In genomic region chr3:196444495-196444894, GRCh38 we compare ENCODE assay signal across 1 cellular context.
A peak's percentile ranks its signal among the peaks of the same experiment; 100 is the strongest.
TF ChIP-seq lines count a peak whose summit lies in the region.

No MANE protein-coding gene starts in this region.

TF ChIP-seq in K562, 482 proteins besides CTCF, POLR2A, EP300 and RAD21 (continued from another document and continues in another):
- no peak for TF ChIP-seq ELK1 (CRISPR knock-in tag; IDR thresholded peaks at IDR 0.05)
- peak; percentile 93 for TF ChIP-seq HBP1 (CRISPR knock-in tag; IDR thresholded peaks at IDR 0.05)
- peak; percentile 94 for TF ChIP-seq PCBP2 (IDR thresholded peaks at IDR 0.05; ENCODE audit: low read depth, low read length, poor library complexity, severe bottlenecking)
- no peak for TF ChIP-seq RFX5 (IDR thresholded peaks at IDR 0.05; ENCODE audit: low read depth, low read length)
- peak; percentile 76 for TF ChIP-seq ZNF512 (tag; IDR thresholded peaks at IDR 0.05)
- peak; percentile 64; the same call in 1 of the 2 replicates for TF ChIP-seq ZNF592 (IDR thresholded peaks at IDR 0.05)
- no peak for TF ChIP-seq ZSCAN29 (IDR thresholded peaks at IDR 0.05)
- TF ChIP-seq NRF1 (conservative IDR thresholded peaks at IDR 0.05 in 1 of 2, IDR thresholded peaks at IDR 0.05 in 1 of 2): no peak
- no peak for TF ChIP-seq ZBTB49 (CRISPR knock-in tag; IDR thresholded peaks at IDR 0.05; ENCODE audit: borderline replicate concordance)
- no peak for TF ChIP-seq ZFP1 (CRISPR knock-in tag; IDR thresholded peaks at IDR 0.05)
- peak; percentile 78 for TF ChIP-seq PTTG1 (tag; IDR thresholded peaks at IDR 0.05; ENCODE audit: low read depth)
- no peak for TF ChIP-seq ZBTB11 (CRISPR knock-in tag; IDR thresholded peaks at IDR 0.05)
- no peak for TF ChIP-seq HNRNPUL1 (IDR thresholded peaks at IDR 0.05; ENCODE audit: low read length)
- TF ChIP-seq U2AF2 (optimal IDR thresholded peaks at IDR 0.05; ENCODE audit: low read depth, low read length): no peak
- no peak for TF ChIP-seq ZNF311 (CRISPR knock-in tag; IDR thresholded peaks at IDR 0.05)
- TF ChIP-seq ILK (tag; IDR thresholded peaks at IDR 0.05; ENCODE audit: borderline replicate concordance, low read depth): no peak
- TF ChIP-seq THRAP3 (IDR thresholded peaks at IDR 0.05; ENCODE audit: borderline replicate concordance): no peak
- TF ChIP-seq ZNF140 (CRISPR knock-in tag; IDR thresholded peaks at IDR 0.05): no peak
- 0 out of 2 replicates have a peak, but pooled peaks have one; percentile 21 for TF ChIP-seq TRIM25 (IDR thresholded peaks at IDR 0.05; ENCODE audit: borderline replicate concordance)
- no peak for TF ChIP-seq ZFPM2 (CRISPR knock-in tag; IDR thresholded peaks at IDR 0.05)
- peak; percentile 22 for TF ChIP-seq HNRNPK (IDR thresholded peaks at IDR 0.05; ENCODE audit: low read depth, low read length, poor library complexity, severe bottlenecking)
- TF ChIP-seq ATF1 (CRISPR knock-in tag; IDR thresholded peaks at IDR 0.05): no peak
- no peak for TF ChIP-seq ATF1 (tag; IDR thresholded peaks at IDR 0.05)
- TF ChIP-seq ZBTB34 (CRISPR knock-in tag; IDR thresholded peaks at IDR 0.05): no peak
- TF ChIP-seq ARID4B (CRISPR knock-in tag; IDR thresholded peaks at IDR 0.05): no peak
- TF ChIP-seq GABPB2 (CRISPR knock-in tag; conservative IDR thresholded peaks at IDR 0.05): no peak
- TF ChIP-seq HMBOX1 (IDR thresholded peaks at IDR 0.05): no peak
- TF ChIP-seq FOXK2 (conservative IDR thresholded peaks at IDR 0.05 in 1 of 2, IDR thresholded peaks at IDR 0.05 in 1 of 2; ENCODE audit: low read depth in 2 of 2): 0 out of 4 replicates have a peak, but pooled peaks of 1 of the 2 experiments have one; percentile 17
- no peak for TF ChIP-seq RFX1 (IDR thresholded peaks at IDR 0.05)
- no peak for TF ChIP-seq KDM1A (IDR thresholded peaks at IDR 0.05)
- peak; percentile 86 for TF ChIP-seq MEF2D (tag; conservative IDR thresholded peaks at IDR 0.05; ENCODE audit: low read depth)
